In genomic region chr1:206658264-206658980, GRCh38 we compare ENCODE assay signal across 7 cellular contexts. TPM values are rescaled to one million over a fixed set of nuclear protein-coding genes. Genes with fewer than 3 reads are reported as not detected.
DNase-seq lines count a peak whose midpoint lies in the region; ATAC-seq and TF ChIP-seq lines count a peak whose summit lies in the region.

No MANE protein-coding gene starts in this region.

- no peak overlapping the region for H3K27ac ChIP-seq in sigmoid colon

- TF ChIP-seq POLR2A in sigmoid colon (IDR thresholded peaks at IDR 0.05), result no peak

- H3K27me3 ChIP-seq in sigmoid colon, result peaks cover 0 to 5% (median 0%) of the 10 kb centered on the region in 3 donors

- no peak overlapping the region for H3K4me3 ChIP-seq in sigmoid colon

- 38 to 75% methylated on average over 22 of the region's 22 CpGs for WGBS in sigmoid colon, 2 donors

- peak; percentile 74 for DNase-seq in GM13977 (ENCODE audit: low spot score)
- peak; percentile 67 for DNase-seq in NAMALWA (ENCODE audit: low spot score)
- DNase-seq in activated T-cell treated with anti-CD3 and anti-CD28 coated beads for 4 hours, result peak; percentile 41
- peak; percentile 88 for DNase-seq in germinal center (ENCODE audit: low spot score)
- no peak for DNase-seq in sigmoid colon
- DNase-seq in NCI-H1436 (lab: John Stamatoyannopoulos, UW), result no peak

- ATAC-seq in GM18873 (IDR thresholded peaks at IDR 0.05; ENCODE audit: low FRiP score, unreplicated experiment), result no peak

- no peak for TF ChIP-seq EP300 in sigmoid colon (IDR thresholded peaks at IDR 0.05)

- H3K4me1 ChIP-seq in sigmoid colon, result peaks cover 0 to 6% (median 3%) of the 10 kb centered on the region in 4 donors

- no peaks in the 10 kb centered on the region for H3K36me3 ChIP-seq in sigmoid colon

- intact Hi-C loops in sigmoid colon (cut with DNase I), result no loop called here

- TF ChIP-seq CTCF in GM13977 (IDR thresholded peaks at IDR 0.05; ENCODE audit: extremely low read depth, insufficient read depth, missing control alignments) (peak; percentile 76), sigmoid colon (IDR thresholded peaks at IDR 0.05) (peak in 3 of 4 experiments; percentile 31 to 61 (median 32))

- no peaks in the 10 kb centered on the region for H3K9me3 ChIP-seq in sigmoid colon

- in situ Hi-C loops in GM13977 (cut with MboI; ENCODE audit: low pct_unique_long_range_greater_than_20kb, low sequenced_read_pairs, unreplicated experiment), result no loop called here

RNA-seq across cellular contexts. Expression of gene DYRK3, which starts 23.1 kb away (rescaled TPM):
- total RNA-seq in sigmoid colon, result 1 to 10 TPM; 3.2 to 7.8 (median 6.2) TPM
- 1 to 10 TPM in 1 of 3 donors, under 1 TPM in 2; 0.60 to 1.3 (median 0.92) TPM for polyA plus RNA-seq in sigmoid colon

RNA-seq across cellular contexts. Expression of gene MAPKAPK2, which starts 26.3 kb away (rescaled TPM):
- 10 to 100 TPM; 32.1 to 61.4 (median 40.5) TPM for total RNA-seq in sigmoid colon
- 10 to 100 TPM; 37.8 to 55.5 (median 39.3) TPM for polyA plus RNA-seq in sigmoid colon

RNA-seq across cellular contexts. Expression of gene EIF2D, which starts 46.2 kb away (rescaled TPM):
- 10 to 100 TPM; 43.3 to 59.6 (median 54.8) TPM for total RNA-seq in sigmoid colon
- polyA plus RNA-seq in sigmoid colon, result 10 to 100 TPM; 27.0 to 41.7 (median 29.4) TPM

Comparison
In these comparisons a context has a peak if more than half of its experiments do, and no peak if none do; other contexts are left out.
1. DNase-seq: peak in GM13977 (single experiment), NAMALWA (single experiment), activated T-cell treated with anti-CD3 and anti-CD28 coated beads for 4 hours (single experiment) and germinal center (single experiment); none in sigmoid colon (single experiment) and NCI-H1436 (single experiment).